8 cellular contexts compared by ENCODE assay signal in the genomic region with DNA sequence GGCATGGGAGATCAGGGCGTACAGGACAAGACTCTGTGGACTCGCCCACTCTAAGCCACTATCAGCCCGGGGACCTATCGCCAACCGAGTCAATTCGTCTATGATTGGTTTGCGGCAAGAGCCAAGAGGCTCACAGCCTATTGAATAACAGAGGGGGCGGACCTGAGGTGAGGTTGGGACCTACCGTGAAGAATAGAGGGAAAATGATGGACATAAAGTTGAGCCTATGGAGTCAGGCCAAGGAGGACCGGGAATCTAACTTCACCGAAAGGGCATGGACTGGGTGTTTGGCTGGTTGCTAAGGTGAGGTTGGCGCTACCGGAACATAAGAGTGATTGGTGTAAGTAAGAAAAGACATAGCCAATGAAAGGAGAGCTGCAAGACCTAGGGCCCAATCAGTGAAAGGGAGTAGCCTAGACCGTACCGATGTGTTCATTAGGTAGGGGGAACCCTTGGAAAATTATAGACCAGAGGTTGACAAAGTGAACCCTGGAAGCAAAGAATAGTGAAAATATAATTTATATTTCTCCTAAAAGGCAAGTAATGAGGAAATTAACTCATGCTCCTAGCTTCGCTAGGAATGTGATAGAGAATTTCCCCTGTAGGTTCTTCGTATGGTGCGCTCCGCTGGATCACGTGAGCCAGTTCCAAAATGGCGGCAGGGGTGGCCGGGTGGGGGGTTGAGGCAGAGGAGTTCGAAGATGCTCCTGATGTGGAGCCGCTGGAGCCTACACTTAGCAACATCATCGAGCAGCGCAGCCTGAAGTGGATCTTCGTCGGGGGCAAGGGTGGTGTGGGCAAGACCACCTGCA. TPM values are rescaled to one million over a fixed set of nuclear protein-coding genes. Genes with fewer than 3 reads are reported as not detected.
DNase-seq lines count a peak whose midpoint lies in the region; ATAC-seq and TF ChIP-seq lines count a peak whose summit lies in the region.

A gene (plus strand): TSS at position 644 of the 812 bp plus-strand sequence. CDS start 9 bp downstream, at position 653.

- in situ Hi-C loops in GM13976 (cut with MboI; ENCODE audit: low sequenced_read_pairs, unreplicated experiment), result no loop called here

- peak within 1 kb of the TSS; percentile 96 for H3K27ac Mint-ChIP-seq in T-helper 1 cell treated with Interleukin-12 subunit alpha and Interleukin-12 subunit beta and Interleukin-4 antibody, amounts not matched to agents 30 μg/mL and 1 μg/mL, for 36 hours

- no peaks in the 10 kb centered on the region for H3K36me3 ChIP-seq in prostate gland
- H3K36me3 ChIP-seq in urinary bladder (ENCODE audit: insufficient read depth), result no peaks in the 10 kb centered on the region

- peak; percentile 26 for TF ChIP-seq POLR2A in prostate gland (IDR thresholded peaks at IDR 0.05)

- H3K4me1 Mint-ChIP-seq in T-helper 1 cell treated with Interleukin-12 subunit alpha and Interleukin-12 subunit beta and Interleukin-4 antibody, amounts not matched to agents 30 μg/mL and 1 μg/mL, for 36 hours (ENCODE audit: low read depth), result peaks cover 27% of the 10 kb centered on the region

- H3K27ac ChIP-seq in angular gyrus (ENCODE audit: low read depth, low read length) (peak within 1 kb of the TSS; percentile 95), prostate gland (peak within 1 kb of the TSS; percentile 82 to 87), urinary bladder (ENCODE audit: low read depth) (no peak within 1 kb of the TSS)

- ATAC-seq in HG02852 (IDR thresholded peaks at IDR 0.05; ENCODE audit: unreplicated experiment) (peak; percentile 77), left ventricle myocardium superior (peak; percentile 87)

- H3K4me3 ChIP-seq in prostate gland (peak within 1 kb of the TSS; percentile 63 to 76), urinary bladder (ENCODE audit: low read depth, low read length) (peak within 1 kb of the TSS; percentile 81)

- peak; percentile 92 for DNase-seq in GM13976 (ENCODE audit: low spot score)
- DNase-seq in NCI-H146 (lab: John Stamatoyannopoulos, UW), result peak; percentile 100
- DNase-seq in left ventricle myocardium superior, result peak; percentile 88
- DNase-seq in prostate gland (ENCODE audit: low spot score), result peak; percentile 98

- no peaks in the 10 kb centered on the region for H3K9me3 ChIP-seq in prostate gland

- no peaks in the 10 kb centered on the region for H3K27me3 Mint-ChIP-seq in T-helper 1 cell treated with Interleukin-12 subunit alpha and Interleukin-12 subunit beta and Interleukin-4 antibody, amounts not matched to agents 30 μg/mL and 1 μg/mL, for 36 hours (ENCODE audit: low read depth)

- peak within 1 kb of the TSS; percentile 100 for H3K4me3 Mint-ChIP-seq in T-helper 1 cell treated with Interleukin-12 subunit alpha and Interleukin-12 subunit beta and Interleukin-4 antibody, amounts not matched to agents 30 μg/mL and 1 μg/mL, for 36 hours

- WGBS in prostate gland, result under 1% methylated on average over 28 of the region's 28 CpGs
- under 1% methylated on average over 28 of the region's 28 CpGs for WGBS in urinary bladder

- TF ChIP-seq CTCF in GM13976 (IDR thresholded peaks at IDR 0.05; ENCODE audit: borderline replicate concordance, control extremely low read depth, extremely low read depth, insufficient read depth, missing control alignments) (no peak), prostate gland (IDR thresholded peaks at IDR 0.05) (peak in 1 of 4 experiments; percentile 48)

- H3K36me3 Mint-ChIP-seq in T-helper 1 cell treated with Interleukin-12 subunit alpha and Interleukin-12 subunit beta and Interleukin-4 antibody, amounts not matched to agents 30 μg/mL and 1 μg/mL, for 36 hours (ENCODE audit: low read depth), result peaks cover 17% of the 10 kb centered on the region

- intact Hi-C loops in left ventricle myocardium superior (cut with micrococcal nuclease) (no loop called here), prostate gland (cut with DNase I) (no loop called here)

- no peaks in the 10 kb centered on the region for H3K27me3 ChIP-seq in prostate gland (replicated peaks; ENCODE audit: insufficient read depth)

- no peaks in the 10 kb centered on the region for H3K9me3 Mint-ChIP-seq in T-helper 1 cell treated with Interleukin-12 subunit alpha and Interleukin-12 subunit beta and Interleukin-4 antibody, amounts not matched to agents 30 μg/mL and 1 μg/mL, for 36 hours

- H3K4me1 ChIP-seq in prostate gland (replicated peaks) (peaks cover 23% of the 10 kb centered on the region), urinary bladder (ENCODE audit: insufficient read depth) (peaks cover 1% of the 10 kb centered on the region)

RNA-seq across cellular contexts. Expression of the gene that starts here (rescaled TPM):
- total RNA-seq in left ventricle myocardium superior (64.7 TPM), prostate gland (10 to 100 TPM; 65.4 to 82.1 TPM), urinary bladder (22.7 TPM)
- polyA plus RNA-seq in urinary bladder, result 84.4 TPM
